In genomic region chr12:14828896-14829295, GRCh38 we compare ENCODE assay signal across 9 cellular contexts. TPM values are rescaled to one million over a fixed set of nuclear protein-coding genes. Genes with fewer than 3 reads are reported as not detected.
DNase-seq lines count a peak whose midpoint lies in the region; ATAC-seq and TF ChIP-seq lines count a peak whose summit lies in the region.
"Had no signal": no experiment of that assay in that cellular context is flagged by ENCODE, and none has a peak within 500 bp of the region (broad histone marks: within the 10 kb centered on the region; RNA-seq: fewer than 3 reads in every experiment).

No MANE protein-coding gene starts in this region.

- H3K4me2 ChIP-seq in smooth muscle cell = no peak overlapping the region

- no peaks in the 10 kb centered on the region for H3K9me3 Mint-ChIP-seq in activated CD4-positive, alpha-beta T cell treated with anti-CD3 and anti-CD28 coated beads for 36 hours (ENCODE audit: low read depth)
- H3K9me3 Mint-ChIP-seq in WTC11 (peaks cover 4% of the 10 kb centered on the region; the same call in 1 of the 2 replicates), nephron progenitor cell (no peaks in the 10 kb centered on the region)
- H3K9me3 Mint-ChIP-seq in stimulated activated naive B cell treated with anti-CD40 and anti-IgM and Interleukin-4, amounts not matched to agents 10 μg/mL and 1 μg/mL and 100 μg/mL, for 72 hours = no peaks in the 10 kb centered on the region
- H3K9me3 Mint-ChIP-seq: neural crest cell had no signal

- no peak overlapping the region for H3K9ac ChIP-seq in smooth muscle cell (ENCODE audit: low read depth)

- no peak for TF ChIP-seq CTCF in WTC11 (IDR thresholded peaks at IDR 0.05)
- no peak for TF ChIP-seq CTCF in nephron progenitor cell (IDR thresholded peaks at IDR 0.05)
- no peak for TF ChIP-seq CTCF in smooth muscle cell (IDR thresholded peaks at IDR 0.05; ENCODE audit: borderline replicate concordance, insufficient read depth, poor library complexity, severe bottlenecking)

- H3K27ac Mint-ChIP-seq in activated CD4-positive, alpha-beta T cell treated with anti-CD3 and anti-CD28 coated beads for 36 hours = no peak overlapping the region
- no peak overlapping the region for H3K27ac Mint-ChIP-seq in WTC11
- H3K27ac Mint-ChIP-seq in stimulated activated naive B cell treated with anti-CD40 and anti-IgM and Interleukin-4, amounts not matched to agents 10 μg/mL and 1 μg/mL and 100 μg/mL, for 72 hours = no peak overlapping the region
- H3K27ac Mint-ChIP-seq in nephron progenitor cell = no peak overlapping the region

- no peak overlapping the region for H2AFZ ChIP-seq in smooth muscle cell (ENCODE audit: low read depth)

- H3K4me3 Mint-ChIP-seq in activated CD4-positive, alpha-beta T cell treated with anti-CD3 and anti-CD28 coated beads for 36 hours = no peak overlapping the region
- no peak overlapping the region for H3K4me3 Mint-ChIP-seq in WTC11
- H3K4me3 Mint-ChIP-seq in stimulated activated naive B cell treated with anti-CD40 and anti-IgM and Interleukin-4, amounts not matched to agents 10 μg/mL and 1 μg/mL and 100 μg/mL, for 72 hours = no peak overlapping the region
- no peak overlapping the region for H3K4me3 Mint-ChIP-seq in nephron progenitor cell
- H3K4me3 Mint-ChIP-seq: neural crest cell had no signal

- peaks cover 14% of the 10 kb centered on the region for H3K4me1 Mint-ChIP-seq in activated CD4-positive, alpha-beta T cell treated with anti-CD3 and anti-CD28 coated beads for 36 hours
- H3K4me1 Mint-ChIP-seq in WTC11 (peaks cover 4% of the 10 kb centered on the region), nephron progenitor cell (no peaks in the 10 kb centered on the region)
- no peaks in the 10 kb centered on the region for H3K4me1 Mint-ChIP-seq in stimulated activated naive B cell treated with anti-CD40 and anti-IgM and Interleukin-4, amounts not matched to agents 10 μg/mL and 1 μg/mL and 100 μg/mL, for 72 hours

- POLR2A ChIA-PET in activated CD4-positive, alpha-beta T cell treated with anti-CD3 and anti-CD28 coated beads for 36 hours (lab: Charles Lee) = no interaction called here
- POLR2A ChIA-PET in WTC11 (lab: Charles Lee) = interaction anchor here (0.8 kb wide), 1 partner anchor 26 kb away, joined by 3 read pairs; the partner anchor contains the start of genes C12orf60 and WBP11

- no peaks in the 10 kb centered on the region for H3K27me3 ChIP-seq in smooth muscle cell (ENCODE audit: low read depth)

- H3K36me3 Mint-ChIP-seq in activated CD4-positive, alpha-beta T cell treated with anti-CD3 and anti-CD28 coated beads for 36 hours (ENCODE audit: low read depth) = no peaks in the 10 kb centered on the region
- H3K36me3 Mint-ChIP-seq in WTC11 (no peaks in the 10 kb centered on the region), nephron progenitor cell (ENCODE audit: low read depth) (no peaks in the 10 kb centered on the region)
- peaks cover 0 to 5% of the 10 kb centered on the region in 2 donors for H3K36me3 Mint-ChIP-seq in stimulated activated naive B cell treated with anti-CD40 and anti-IgM and Interleukin-4, amounts not matched to agents 10 μg/mL and 1 μg/mL and 100 μg/mL, for 72 hours

- peak; percentile 13 for DNase-seq in activated CD4-positive, alpha-beta T cell treated with anti-CD3 and anti-CD28 coated beads for 36 hours
- no peak for DNase-seq in activated CD4-positive, alpha-beta T cell treated with anti-CD3 and anti-CD28 coated beads for 48 hours
- DNase-seq in WTC11 (ENCODE audit: low spot score) (no peak), nephron progenitor cell (no peak), smooth muscle cell (lab: John Stamatoyannopoulos, UW; ENCODE audit: unreplicated experiment) (no peak), NCI-H345 (lab: John Stamatoyannopoulos, UW) (no peak)
- DNase-seq in stimulated activated naive B cell treated with anti-CD40 and anti-IgM and Interleukin-4, amounts not matched to agents 10 μg/mL and 1 μg/mL and 100 μg/mL, for 72 hours = no peak

- H3K9me3 ChIP-seq in smooth muscle cell (replicated peaks; ENCODE audit: low read depth) = no peaks in the 10 kb centered on the region

- no peaks in the 10 kb centered on the region for H3K36me3 ChIP-seq in smooth muscle cell (ENCODE audit: low read depth)

- H4K20me1 ChIP-seq in smooth muscle cell (ENCODE audit: low read depth) = no peaks in the 10 kb centered on the region

- peak; percentile 60 for ATAC-seq in activated CD4-positive, alpha-beta T cell treated with anti-CD3 and anti-CD28 coated beads for 36 hours
- ATAC-seq in HG02884 (IDR thresholded peaks at IDR 0.05; ENCODE audit: unreplicated experiment) (peak; percentile 81), WTC11 (peak; percentile 91)
- peak; percentile 66 to 68 for ATAC-seq in stimulated activated naive B cell treated with anti-CD40 and anti-IgM and Interleukin-4, amounts not matched to agents 10 μg/mL and 1 μg/mL and 100 μg/mL, for 72 hours (replicated peaks)

- peaks cover 22% of the 10 kb centered on the region for H3F3A ChIP-seq in smooth muscle cell (ENCODE audit: low read depth)

- no peak overlapping the region for H3K27ac ChIP-seq in smooth muscle cell (ENCODE audit: low read depth)

- intact Hi-C loops in activated CD4-positive, alpha-beta T cell treated with anti-CD3 and anti-CD28 coated beads for 36 hours (cut with DNase I, micrococcal nuclease) = no loop called here

- peaks cover 20% of the 10 kb centered on the region for H3K4me1 ChIP-seq in smooth muscle cell (ENCODE audit: low read depth)

- CTCF ChIA-PET in activated CD4-positive, alpha-beta T cell treated with anti-CD3 and anti-CD28 coated beads for 36 hours (lab: Charles Lee) = interaction anchor here (0.6 to 1.7 kb wide), 7 partner anchors 10 to 392 kb away, joined by 3 to 5 read pairs (median 4); partner anchors contain the start of genes RERG and SMCO3
- CTCF ChIA-PET in WTC11 (lab: Charles Lee) = interaction anchor here (1.2 to 1.9 kb wide), 2 partner anchors 18 to 167 kb away, joined by 3 to 10 read pairs; no protein-coding TSS in a partner anchor

- no peak overlapping the region for H3K4me3 ChIP-seq in smooth muscle cell

- H3K27me3 Mint-ChIP-seq in activated CD4-positive, alpha-beta T cell treated with anti-CD3 and anti-CD28 coated beads for 36 hours = peaks cover 5% of the 10 kb centered on the region
- H3K27me3 Mint-ChIP-seq in WTC11 (ENCODE audit: low read depth) = no peaks in the 10 kb centered on the region
- H3K27me3 Mint-ChIP-seq in stimulated activated naive B cell treated with anti-CD40 and anti-IgM and Interleukin-4, amounts not matched to agents 10 μg/mL and 1 μg/mL and 100 μg/mL, for 72 hours = peaks cover 3 to 7% of the 10 kb centered on the region in 2 donors
- peaks cover 7% of the 10 kb centered on the region for H3K27me3 Mint-ChIP-seq in nephron progenitor cell (ENCODE audit: low read depth, poor library complexity)

- H3K79me2 ChIP-seq in smooth muscle cell (ENCODE audit: low read depth) = peaks cover 3% of the 10 kb centered on the region

TF ChIP-seq in WTC11, 78 proteins besides CTCF, POLR2A, EP300 and RAD21:
- peak; percentile 70 for TF ChIP-seq NFYB (CRISPR knock-in tag; conservative IDR thresholded peaks at IDR 0.05; ENCODE audit: low read depth)
- TF ChIP-seq SOX15 (CRISPR knock-in tag; IDR thresholded peaks at IDR 0.05) = no peak
TF ChIP-seq in WTC11: peak in this region for 1.

RNA-seq across cellular contexts. Expression of gene ART4, which starts 14.4 kb away (rescaled TPM):
- not detected for total RNA-seq in activated CD4-positive, alpha-beta T cell treated with anti-CD3 and anti-CD28 coated beads for 36 hours
- not detected in 3 replicates for total RNA-seq in WTC11 (2021)
- total RNA-seq in smooth muscle cell = 5.0 and 9.0 TPM in 2 replicates
- polyA plus RNA-seq in smooth muscle cell = 1.7 and 2.0 TPM in 2 replicates
- total RNA-seq: neural crest cell had no signal

RNA-seq across cellular contexts. Expression of gene SMCO3, which starts 14.9 kb away (rescaled TPM):
- not detected for total RNA-seq in activated CD4-positive, alpha-beta T cell treated with anti-CD3 and anti-CD28 coated beads for 36 hours
- total RNA-seq in WTC11 (2021) (not detected in 3 replicates), smooth muscle cell (0.22 and 1.7 TPM in 2 replicates)
- 0.93 and 2.4 TPM in 2 replicates for polyA plus RNA-seq in smooth muscle cell
- total RNA-seq: neural crest cell had no signal

RNA-seq across cellular contexts. Expression of gene C12orf60, which starts 25.4 kb away (rescaled TPM):
- 1 to 10 TPM; 2.9 to 3.0 TPM for total RNA-seq in activated CD4-positive, alpha-beta T cell treated with anti-CD3 and anti-CD28 coated beads for 36 hours
- total RNA-seq in WTC11 (2021) (1.3 to 2.0 TPM (median 1.8 TPM) in 3 replicates), smooth muscle cell (0.63 and 1.6 TPM in 2 replicates)
- 1.2 and 1.3 TPM in 2 replicates for polyA plus RNA-seq in smooth muscle cell

RNA-seq across cellular contexts. Expression of gene WBP11, which starts 25.6 kb away (rescaled TPM):
- total RNA-seq in activated CD4-positive, alpha-beta T cell treated with anti-CD3 and anti-CD28 coated beads for 36 hours = 100 to 1,000 TPM; 143 to 193 TPM
- total RNA-seq in WTC11 (2021) (98.4 to 111 TPM (median 102 TPM) in 3 replicates), smooth muscle cell (20.6 and 24.2 TPM in 2 replicates)
- polyA plus RNA-seq in smooth muscle cell = 55.7 and 56.8 TPM in 2 replicates

RNA-seq across cellular contexts. Expression of gene MGP, which starts 56.8 kb away (rescaled TPM):
- total RNA-seq in activated CD4-positive, alpha-beta T cell treated with anti-CD3 and anti-CD28 coated beads for 36 hours = not detected
- total RNA-seq in WTC11 (2021) = 0.32 to 0.96 TPM (median 0.66 TPM) in 3 replicates
- total RNA-seq in smooth muscle cell = 173 and 176 TPM in 2 replicates
- polyA plus RNA-seq in smooth muscle cell = 626 and 815 TPM in 2 replicates
- total RNA-seq: neural crest cell had no signal
